In the genomic region with DNA sequence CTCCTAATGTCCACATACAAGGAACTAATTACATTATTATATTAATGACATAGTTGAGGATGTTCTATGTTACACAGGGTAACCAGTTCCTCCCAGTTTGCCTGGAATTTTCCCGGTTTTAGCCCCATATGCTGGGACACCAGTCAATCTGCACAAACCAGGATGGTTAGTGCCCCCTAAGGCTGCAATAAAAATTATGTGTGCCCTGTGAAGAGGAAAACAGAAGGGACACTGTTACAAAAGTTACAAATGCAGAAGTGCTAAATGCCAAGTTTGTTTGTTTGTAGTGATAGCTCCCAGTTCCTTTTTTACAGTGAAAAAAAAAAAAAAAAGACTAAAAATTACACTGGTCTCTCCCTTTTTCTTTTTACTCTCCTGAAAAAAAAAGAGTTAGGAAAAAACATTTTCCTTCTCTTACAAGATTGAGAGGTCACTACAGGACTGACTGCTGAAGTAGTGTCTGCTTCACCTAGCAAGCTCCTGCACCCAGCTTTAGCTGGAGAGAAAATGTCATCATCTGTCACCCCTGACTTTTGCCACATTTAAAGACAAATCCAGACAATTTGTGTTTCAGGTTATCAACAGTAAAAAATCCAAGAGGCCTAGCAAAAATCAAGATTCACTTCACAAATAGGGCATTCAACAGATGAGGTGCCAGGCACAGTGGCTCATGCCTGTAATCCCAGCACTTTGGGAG, we compare ENCODE assay signal across 10 cellular contexts. TPM values are rescaled to one million over a fixed set of nuclear protein-coding genes. Genes with fewer than 3 reads are reported as not detected.
DNase-seq lines count a peak whose midpoint lies in the region; ATAC-seq and TF ChIP-seq lines count a peak whose summit lies in the region.
"Had no signal": no experiment of that assay in that cellular context is flagged by ENCODE, and none has a peak within 500 bp of the region (broad histone marks: within the 10 kb centered on the region; RNA-seq: fewer than 3 reads in every experiment).

No MANE protein-coding gene starts in this region.

- peak; percentile 2 for DNase-seq in NCI-H524 treated with DMSO at 0.1 percent for 48 hours (lab: John Stamatoyannopoulos, UW)
- no peak for DNase-seq in NCI-H524 (lab: John Stamatoyannopoulos, UW)
- DNase-seq in PC-3, result no peak
- no peak for DNase-seq in stimulated activated naive CD8-positive, alpha-beta T cell treated with anti-CD3 and anti-CD28 coated beads, Interleukin-15, amount 100 ng/mL, for 72 hours
- DNase-seq in RKO (ENCODE audit: low spot score), result no peak
- DNase-seq in DMS53 (lab: John Stamatoyannopoulos, UW), result no peak
- DNase-seq: NCI-H1436 had no signal

- H3K27ac ChIP-seq in PC-3 (ENCODE audit: low read length), result no peak overlapping the region
- peak overlapping the region; percentile 17 for H3K27ac ChIP-seq in duodenal mucosa (ENCODE audit: low read depth, low read length)

- CTCF ChIA-PET in PC-3 (lab: Charles Lee), result no interaction called here

- H3K27me3 ChIP-seq in PC-3 (ENCODE audit: low read length) (no peaks in the 10 kb centered on the region), duodenal mucosa (ENCODE audit: control insufficient read depth in 1 of 2, insufficient read depth in 2 of 2, low read length in 2 of 2) (peaks cover 0 to 8% of the 10 kb centered on the region in 2 donors)
- H3K27me3 ChIP-seq: heart left ventricle had no signal

- peak overlapping the region; percentile 91 to 97 for H3K27ac Mint-ChIP-seq in stimulated activated naive CD8-positive, alpha-beta T cell treated with anti-CD3 and anti-CD28 coated beads, Interleukin-15, amount 100 ng/mL, for 72 hours

- H4K20me1 ChIP-seq in PC-3 (ENCODE audit: low read length), result 0 out of 2 replicates have a peak, but pooled peaks cover 4% of the 10 kb centered on the region

- H3K36me3 ChIP-seq in PC-3 (ENCODE audit: low read depth, low read length) (no peaks in the 10 kb centered on the region), duodenal mucosa (ENCODE audit: control insufficient read depth in 1 of 2, insufficient read depth in 2 of 2, low read length in 2 of 2) (no peaks in the 10 kb centered on the region)
- H3K36me3 ChIP-seq: heart left ventricle had no signal

- H3K9me3 ChIP-seq in PC-3 (ENCODE audit: low read length) (no peaks in the 10 kb centered on the region), duodenal mucosa (ENCODE audit: control insufficient read depth in 1 of 2, low read length in 2 of 2) (no peaks in the 10 kb centered on the region)
- H3K9me3 ChIP-seq: heart left ventricle had no signal

- peaks cover 66% of the 10 kb centered on the region for H3K4me1 Mint-ChIP-seq in stimulated activated naive CD8-positive, alpha-beta T cell treated with anti-CD3 and anti-CD28 coated beads, Interleukin-15, amount 100 ng/mL, for 72 hours

- BruUV-seq in PC-3 (replicated peaks; lab: Mats Ljungman, UMichigan), result no TSS peak

- H3K4me3 Mint-ChIP-seq in stimulated activated naive CD8-positive, alpha-beta T cell treated with anti-CD3 and anti-CD28 coated beads, Interleukin-15, amount 100 ng/mL, for 72 hours, result peak overlapping the region; percentile 93

- H3K4me1 ChIP-seq in PC-3 (ENCODE audit: insufficient read depth, low read length) (peaks cover 49% of the 10 kb centered on the region), duodenal mucosa (ENCODE audit: control insufficient read depth in 1 of 2, insufficient read depth in 2 of 2, low read length in 2 of 2) (peaks cover 11 to 17% of the 10 kb centered on the region in 2 donors)

- H3F3A ChIP-seq in PC-3 (ENCODE audit: low read length, unreplicated experiment), result no peaks in the 10 kb centered on the region

- no peaks in the 10 kb centered on the region for H3K9me3 Mint-ChIP-seq in stimulated activated naive CD8-positive, alpha-beta T cell treated with anti-CD3 and anti-CD28 coated beads, Interleukin-15, amount 100 ng/mL, for 72 hours

- H3K9ac ChIP-seq in PC-3 (ENCODE audit: low read length), result no peak overlapping the region
- H3K9ac ChIP-seq in duodenal mucosa (ENCODE audit: low read depth in 1 of 2, low read length in 2 of 2), result peak overlapping the region; percentile 11 to 21

- ATAC-seq in PC-3 (no peak), HG03442 (IDR thresholded peaks at IDR 0.05; ENCODE audit: unreplicated experiment) (no peak)
- ATAC-seq in stimulated activated naive CD8-positive, alpha-beta T cell treated with anti-CD3 and anti-CD28 coated beads, Interleukin-15, amount 100 ng/mL, for 72 hours, result no peak

- no peak for TF ChIP-seq CTCF in PC-3 (conservative IDR thresholded peaks at IDR 0.05; ENCODE audit: low read depth, low read length)

- H3K4me2 ChIP-seq in PC-3 (ENCODE audit: low read length), result peak overlapping the region; percentile 40; the same call in 1 of the 2 replicates

- POLR2A ChIA-PET in PC-3 (lab: Charles Lee; ENCODE audit: unreplicated experiment), result interaction anchor here (0.6 kb wide), 1 partner anchor 41 kb away, joined by 3 read pairs; no protein-coding TSS in a partner anchor

- no peaks in the 10 kb centered on the region for H3K9me2 ChIP-seq in PC-3 (replicated peaks; ENCODE audit: low read length)

- H3K4me3 ChIP-seq in PC-3 (ENCODE audit: low read length), result no peak overlapping the region
- no peak overlapping the region for H3K4me3 ChIP-seq in duodenal mucosa (ENCODE audit: low read depth in 1 of 2, low read length in 2 of 2)

- no peaks in the 10 kb centered on the region for H3K27me3 Mint-ChIP-seq in stimulated activated naive CD8-positive, alpha-beta T cell treated with anti-CD3 and anti-CD28 coated beads, Interleukin-15, amount 100 ng/mL, for 72 hours

- no peak overlapping the region for H2AFZ ChIP-seq in PC-3 (ENCODE audit: low read length)

- no peaks in the 10 kb centered on the region for H3K79me2 ChIP-seq in PC-3 (ENCODE audit: low read length)

- intact Hi-C loops in PC-3 (cut with micrococcal nuclease), result loop anchor here (10.0 kb wide), 2 partner anchors 173 to 293 kb away; no protein-coding TSS in a partner anchor

RNA-seq across cellular contexts. Expression of gene ANKRD44, which starts 3.2 kb away (rescaled TPM):
- total RNA-seq in PC-3 (2014; rRNA removed), result 2.4 and 28.7 TPM in 2 replicates
